ENCODE assay signal across 22 cellular contexts in genomic region chr1:156840186-156840585, GRCh38. TPM values are rescaled to one million over a fixed set of nuclear protein-coding genes. Genes with fewer than 3 reads are reported as not detected.
DNase-seq lines count a peak whose midpoint lies in the region; ATAC-seq, FAIRE-seq and TF ChIP-seq lines count a peak whose summit lies in the region.
"Had no signal": no experiment of that assay in that cellular context is flagged by ENCODE, and none has a peak within 500 bp of the region (broad histone marks: within the 10 kb centered on the region; RNA-seq: fewer than 3 reads in every experiment).

No MANE protein-coding gene starts in this region.

- no peak for TF ChIP-seq EP300 in GM12878 (IDR thresholded peaks at IDR 0.05; ENCODE audit: borderline replicate concordance in 1 of 2, control insufficient read depth in 1 of 2, low read depth in 2 of 2, low read length in 2 of 2)

- H2BK120ac ChIP-seq in neuronal stem cell (ENCODE audit: low read depth, low read length), result no peak overlapping the region

- H2BK5ac ChIP-seq in neuronal stem cell (ENCODE audit: low read length), result peak overlapping the region; percentile 15

- H3K4me1 ChIP-seq in MM.1S (ENCODE audit: low read length), result no peaks in the 10 kb centered on the region
- peaks cover 20% of the 10 kb centered on the region for H3K4me1 ChIP-seq in GM12878 (ENCODE audit: control insufficient read depth, insufficient read depth, low read length)
- H3K4me1 ChIP-seq in neuronal stem cell (ENCODE audit: control insufficient read depth in 2 of 2, insufficient read depth in 1 of 2, low read depth in 1 of 2, low read length in 2 of 2), result peaks cover 12 to 17% of the 10 kb centered on the region in 2 donors
- peaks cover 4% of the 10 kb centered on the region for H3K4me1 ChIP-seq in vagina
- peaks cover 8% of the 10 kb centered on the region for H3K4me1 ChIP-seq in left ventricle myocardium inferior
- H3K4me1 ChIP-seq: HAP-1 had no signal

- TF ChIP-seq POLR2A in GM12878 (IDR thresholded peaks at IDR 0.05; ENCODE audit: low read depth, low read length) (no peak), vagina (IDR thresholded peaks at IDR 0.05) (no peak)

- in situ Hi-C loops in GM12878 (cut with MboI), result no loop called here

- H3K4me2 ChIP-seq in MM.1S (ENCODE audit: low read depth, low read length) (no peak overlapping the region), GM12878 (ENCODE audit: control insufficient read depth, insufficient read depth) (no peak overlapping the region), neuronal stem cell (ENCODE audit: insufficient read depth, low read length, poor library complexity, severe bottlenecking) (no peak overlapping the region)

- no peaks in the 10 kb centered on the region for H3K36me3 ChIP-seq in MM.1S (replicated peaks; ENCODE audit: insufficient read depth, low read length)
- no peaks in the 10 kb centered on the region for H3K36me3 ChIP-seq in GM12878 (ENCODE audit: control insufficient read depth in 2 of 2, insufficient read depth in 2 of 2, low read length in 1 of 2)
- H3K36me3 ChIP-seq in neuronal stem cell (replicated peaks in 1 of 2; ENCODE audit: control insufficient read depth in 2 of 2, insufficient read depth in 2 of 2, low read length in 2 of 2), result no peaks in the 10 kb centered on the region
- H3K36me3 ChIP-seq in vagina, result no peaks in the 10 kb centered on the region
- H3K36me3 ChIP-seq in left ventricle myocardium inferior, result no peaks in the 10 kb centered on the region
- H3K36me3 ChIP-seq: BE2C, HAP-1 had no signal

- TF ChIP-seq CTCF in MM.1S (IDR thresholded peaks at IDR 0.05; ENCODE audit: low read length) (no peak), GM12878 (IDR thresholded peaks at IDR 0.05 in 2 of 3, conservative IDR thresholded peaks at IDR 0.05 in 1 of 3; ENCODE audit: control insufficient read depth in 2 of 3, extremely low read depth in 1 of 3, insufficient read depth in 1 of 3, low read depth in 3 of 3, low read length in 3 of 3) (no peak), vagina (IDR thresholded peaks at IDR 0.05) (no peak), left ventricle myocardium inferior (IDR thresholded peaks at IDR 0.05; ENCODE audit: borderline replicate concordance) (no peak)

- H2BK12ac ChIP-seq in neuronal stem cell (ENCODE audit: low read length), result no peak overlapping the region

- DNase-seq in MM.1S (peak; percentile 29), GM12878 (ENCODE audit: low read depth, low spot score) (no peak), neuronal stem cell (ENCODE audit: low spot score) (no peak), vagina (ENCODE audit: extremely low spot score in 2 of 2) (no peak), left ventricle myocardium inferior (no peak)
- DNase-seq: ACHN; C1 segment of cervical spinal cord; CD4-positive, CD25-positive, alpha-beta regulatory T cell; DMS 273 treated with DMSO at 0.1 percent for 48 hours; DND-41; EL had no signal

- H3K79me1 ChIP-seq in neuronal stem cell (ENCODE audit: low read depth, low read length), result no peaks in the 10 kb centered on the region

- no peak overlapping the region for H3K4me3 ChIP-seq in MM.1S (ENCODE audit: low read length)
- H3K4me3 ChIP-seq in GM12878, result no peak overlapping the region
- no peak overlapping the region for H3K4me3 ChIP-seq in neuronal stem cell (ENCODE audit: low read length in 2 of 2)
- H3K4me3 ChIP-seq in vagina, result no peak overlapping the region
- H3K4me3 ChIP-seq in left ventricle myocardium inferior, result no peak overlapping the region
- H3K4me3 ChIP-seq: HAP-1 had no signal

- no peaks in the 10 kb centered on the region for H3K9me2 ChIP-seq in MM.1S (replicated peaks; ENCODE audit: insufficient read depth, low read length)

- H4K20me1 ChIP-seq in MM.1S (ENCODE audit: insufficient read depth, low read length) (no peaks in the 10 kb centered on the region), GM12878 (ENCODE audit: control insufficient read depth, insufficient read depth) (0 out of 2 replicates have a peak, but pooled peaks cover 2% of the 10 kb centered on the region)

- no TSS peak for BruUV-seq in GM12878 (replicated peaks; lab: Mats Ljungman, UMichigan)

- H3K27me3 ChIP-seq in MM.1S (replicated peaks; ENCODE audit: insufficient read depth, low read length) (peaks cover 53% of the 10 kb centered on the region), GM12878 (replicated peaks in 1 of 2; ENCODE audit: control insufficient read depth in 2 of 2, insufficient read depth in 2 of 2, low read length in 1 of 2) (no peaks in the 10 kb centered on the region; a peak in 2 of 4 replicates), neuronal stem cell (ENCODE audit: control insufficient read depth in 3 of 3, insufficient read depth in 3 of 3, low read depth in 1 of 3, low read length in 3 of 3) (peaks cover 9 to 67% (median 28%) of the 10 kb centered on the region in 3 experiments), vagina (no peaks in the 10 kb centered on the region), left ventricle myocardium inferior (ENCODE audit: low read depth) (peaks cover 96% of the 10 kb centered on the region)
- H3K27me3 ChIP-seq: BE2C had no signal

- H3K9me3 ChIP-seq in MM.1S (replicated peaks; ENCODE audit: insufficient read depth, low read length), result no peaks in the 10 kb centered on the region
- no peaks in the 10 kb centered on the region for H3K9me3 ChIP-seq in GM12878 (replicated peaks; ENCODE audit: control insufficient read depth, insufficient read depth, low read length)
- no peaks in the 10 kb centered on the region for H3K9me3 ChIP-seq in neuronal stem cell (replicated peaks in 1 of 2; ENCODE audit: control insufficient read depth in 2 of 2, insufficient read depth in 1 of 2, low read depth in 1 of 2, low read length in 2 of 2)
- no peaks in the 10 kb centered on the region for H3K9me3 ChIP-seq in vagina
- no peaks in the 10 kb centered on the region for H3K9me3 ChIP-seq in left ventricle myocardium inferior (replicated peaks)
- H3K9me3 ChIP-seq: BE2C, HAP-1 had no signal

- 14% methylated on average over 3 of the region's 4 CpGs for WGBS in GM12878 (ENCODE audit: insufficient coverage, insufficient replicate concordance, low lambda C conversion rate, missing lambda C conversion rate)
- WGBS in neuronal stem cell (ENCODE audit: extremely low coverage in 2 of 2, insufficient read length in 2 of 2, insufficient replicate concordance in 1 of 2), 2 donors, result no CpG with 5 or more reads among the region's 4 CpGs

- H2AFZ ChIP-seq in MM.1S (ENCODE audit: low read length) (no peak overlapping the region), GM12878 (ENCODE audit: control insufficient read depth, low read depth, low read length) (no peak overlapping the region), neuronal stem cell (ENCODE audit: low read length) (no peak overlapping the region)

- H3K4ac ChIP-seq in neuronal stem cell (ENCODE audit: low read length), result no peak overlapping the region

- CTCF ChIA-PET in GM12878 (lab: Yijun Ruan, JAX), result interaction anchor here (6.9 kb wide), 1 partner anchor 19 kb away, joined by 248 read pairs; the partner anchor contains the start of genes INSRR and NTRK1

- H3F3A ChIP-seq in MM.1S (ENCODE audit: insufficient read depth, low read length), result no peaks in the 10 kb centered on the region

- H2BK15ac ChIP-seq in neuronal stem cell (ENCODE audit: low read length), result no peak overlapping the region

- H3K23ac ChIP-seq in neuronal stem cell (ENCODE audit: low read depth, low read length, poor library complexity), result no peak overlapping the region

- intact Hi-C loops in GM12878 (cut with micrococcal nuclease; ENCODE audit: unreplicated experiment), result no loop called here
- intact Hi-C loops in vagina (cut with DNase I), result no loop called here
- intact Hi-C loops in left ventricle myocardium inferior (cut with micrococcal nuclease), result no loop called here

- H3K9ac ChIP-seq in MM.1S (ENCODE audit: low read length), result no peak overlapping the region
- no peak overlapping the region for H3K9ac ChIP-seq in GM12878 (ENCODE audit: control insufficient read depth, insufficient read depth, low read length)
- no peak overlapping the region for H3K9ac ChIP-seq in neuronal stem cell (ENCODE audit: low read depth, low read length, poor library complexity)

- no peak overlapping the region for H4K8ac ChIP-seq in neuronal stem cell (ENCODE audit: low read depth, low read length)

- no peak for FAIRE-seq in GM12878 (lab: Jason Lieb, UNC)
- FAIRE-seq: A204.1, GM12891, GM19239, H1, HepG2 had no signal

- no peak overlapping the region for H4K91ac ChIP-seq in neuronal stem cell (ENCODE audit: low read depth, low read length, poor library complexity)

- H3K27ac ChIP-seq in MM.1S (ENCODE audit: low read length), result no peak overlapping the region
- no peak overlapping the region for H3K27ac ChIP-seq in GM12878 (ENCODE audit: control insufficient read depth, insufficient read depth)
- H3K27ac ChIP-seq in neuronal stem cell (replicated peaks; ENCODE audit: low read length), result no peak overlapping the region
- H3K27ac ChIP-seq in vagina, result no peak overlapping the region
- H3K27ac ChIP-seq in left ventricle myocardium inferior (replicated peaks), result no peak overlapping the region

- ATAC-seq in GM12878 (peak; percentile 9; the same call in 2 of the 3 replicates), HG02840 (IDR thresholded peaks at IDR 0.05; ENCODE audit: low FRiP score, unreplicated experiment) (no peak)
- ATAC-seq: HepG2 had no signal

- RAD21 ChIA-PET in GM12878 (lab: Charles Lee; ENCODE audit: unreplicated experiment), result interaction anchor here (1.4 to 6.1 kb wide), 4 partner anchors 20 to 113 kb away, joined by 4 to 113 read pairs (median 38); partner anchors contain the start of genes INSRR, ISG20L2, METTL25B and NTRK1

- no peak overlapping the region for H3K14ac ChIP-seq in neuronal stem cell (ENCODE audit: low read length)

- POLR2A ChIA-PET in GM12878 (lab: Charles Lee), result interaction anchor here (1.0 kb wide), 1 partner anchor 99 kb away, joined by 3 read pairs; no protein-coding TSS in a partner anchor

- no peak for TF ChIP-seq RAD21 in GM12878 (IDR thresholded peaks at IDR 0.05; ENCODE audit: insufficient read depth, low read depth, low read length)

- H3K79me2 ChIP-seq in MM.1S (ENCODE audit: low read length) (no peaks in the 10 kb centered on the region), GM12878 (ENCODE audit: control insufficient read depth, insufficient read depth, low read length) (no peaks in the 10 kb centered on the region)

- H2AK5ac ChIP-seq in neuronal stem cell (ENCODE audit: low read depth, low read length), result peak overlapping the region; percentile 27

- SMC1A ChIA-PET in GM12878 (lab: Charles Lee; ENCODE audit: uncharacterized antibody, unreplicated experiment), result interaction anchor here (6.8 kb wide), 1 partner anchor 18 kb away, joined by 123 read pairs; the partner anchor contains the start of genes INSRR and NTRK1

- H3K18ac ChIP-seq in neuronal stem cell (ENCODE audit: low read length), result peak overlapping the region; percentile 12

RNA-seq across cellular contexts. Expression of gene INSRR, which starts 18.7 kb away (rescaled TPM):
- total RNA-seq in GM12878 (2013; cell fraction: nucleolus; rRNA removed), result not detected in 2 replicates
- total RNA-seq in GM12878 (2014; rRNA removed) (not detected in 2 replicates), GM12878 (2014; rRNA removed; fragmentation: Illumina TruSeq; extraction: Trizol) (not detected in 2 replicates), GM12878 (2021) (not detected in 2 replicates), vagina (not detected), left ventricle myocardium inferior (0.41 TPM)
- not detected for polyA plus RNA-seq in GM12878 (2011; ENCODE audit: low read depth)
- polyA plus RNA-seq in GM12878 (2011; rRNA removed) (0.01 TPM in 1 of 2 replicates, not detected in the other), GM12878 (2014; fragmentation: Illumina TruSeq; extraction: Trizol) (not detected in 2 replicates), GM12878 (2014; fragmentation: Nextera tagmentation; extraction: Ambion mirVana) (not detected), GM12878 (2014; rRNA removed) (not detected in 2 replicates), GM12878 (2016; fragmentation: Nextera tagmentation; extraction: Ambion mirVana) (not detected)
- polyA plus RNA-seq in GM12878 (2011; cell fraction: cytosol; rRNA removed), result not detected in 2 replicates
- 0.10 and 0.16 TPM in 2 replicates for polyA plus RNA-seq in GM12878 (2011; cell fraction: nucleus; rRNA removed)
- not detected in 2 replicates for polyA plus RNA-seq in GM12878 (2012)
- 0.05 TPM in 1 of 2 replicates, not detected in the other for polyA minus RNA-seq in GM12878 (2011; rRNA and poly(A)+ RNA removed)
- not detected in 2 replicates for polyA minus RNA-seq in GM12878 (2011; cell fraction: cytosol; rRNA and poly(A)+ RNA removed)
- under 0.01 and 0.10 TPM in 2 replicates for polyA minus RNA-seq in GM12878 (2011; cell fraction: nucleus; rRNA and poly(A)+ RNA removed)
- 0.01 TPM for polyA plus RNA-seq in neuronal stem cell (2013, experiment 1 of 2)
- polyA plus RNA-seq in neuronal stem cell (2013, experiment 2 of 2), result 0.01 TPM
- total RNA-seq: G401, H1, HepG2 had no signal
- polyA plus RNA-seq: CD4-positive, CD25-positive, alpha-beta regulatory T cell; CD8-positive, alpha-beta memory T cell; HepG2; IgD-negative memory B cell had no signal

RNA-seq across cellular contexts. Expression of gene NTRK1, which starts 20.5 kb away (rescaled TPM):
- total RNA-seq in GM12878 (2013; cell fraction: nucleolus; rRNA removed), result not detected in 2 replicates
- total RNA-seq in GM12878 (2014; rRNA removed) (0.16 and 0.56 TPM in 2 replicates), GM12878 (2014; rRNA removed; fragmentation: Illumina TruSeq; extraction: Trizol) (not detected in 2 replicates), GM12878 (2021) (0.19 TPM in 1 of 2 replicates, not detected in the other), vagina (2.9 TPM), left ventricle myocardium inferior (1.0 TPM)
- polyA plus RNA-seq in GM12878 (2011; ENCODE audit: low read depth), result not detected
- polyA plus RNA-seq in GM12878 (2011; rRNA removed) (0.07 and 0.10 TPM in 2 replicates), GM12878 (2014; fragmentation: Illumina TruSeq; extraction: Trizol) (not detected in 2 replicates), GM12878 (2014; fragmentation: Nextera tagmentation; extraction: Ambion mirVana) (not detected), GM12878 (2014; rRNA removed) (0.08 TPM in 1 of 2 replicates, not detected in the other), GM12878 (2016; fragmentation: Nextera tagmentation; extraction: Ambion mirVana) (under 1 TPM in 1 of 2 experiments, not detected in 1; 0.40 TPM)
- 0.19 and 0.20 TPM in 2 replicates for polyA plus RNA-seq in GM12878 (2011; cell fraction: cytosol; rRNA removed)
- polyA plus RNA-seq in GM12878 (2011; cell fraction: nucleus; rRNA removed), result 0.83 and 1.3 TPM in 2 replicates
- not detected in 2 replicates for polyA plus RNA-seq in GM12878 (2012)
- 0.15 and 0.22 TPM in 2 replicates for polyA minus RNA-seq in GM12878 (2011; rRNA and poly(A)+ RNA removed)
- not detected in 2 replicates for polyA minus RNA-seq in GM12878 (2011; cell fraction: cytosol; rRNA and poly(A)+ RNA removed)
- polyA minus RNA-seq in GM12878 (2011; cell fraction: nucleus; rRNA and poly(A)+ RNA removed), result 0.24 TPM in 1 of 2 replicates, not detected in the other
- polyA plus RNA-seq in neuronal stem cell (2013, experiment 1 of 2), result 0.07 TPM
- polyA plus RNA-seq in neuronal stem cell (2013, experiment 2 of 2), result 0.11 TPM
- total RNA-seq: HepG2 had no signal
- polyA plus RNA-seq: CD8-positive, alpha-beta memory T cell; HepG2; IgD-negative memory B cell had no signal

RNA-seq across cellular contexts. Expression of gene SH2D2A, which starts 23.5 kb away (rescaled TPM):
- 22.4 and 23.9 TPM in 2 replicates for total RNA-seq in GM12878 (2013; cell fraction: nucleolus; rRNA removed)
- total RNA-seq in GM12878 (2014; rRNA removed), result 9.9 and 11.4 TPM in 2 replicates
- 4.6 and 5.4 TPM in 2 replicates for total RNA-seq in GM12878 (2014; rRNA removed; fragmentation: Illumina TruSeq; extraction: Trizol)
- 15.9 and 17.4 TPM in 2 replicates for total RNA-seq in GM12878 (2021)
- polyA plus RNA-seq in GM12878 (2011; ENCODE audit: low read depth), result 1.8 TPM
- 3.7 and 9.7 TPM in 2 replicates for polyA plus RNA-seq in GM12878 (2011; rRNA removed)
- 11.4 and 13.8 TPM in 2 replicates for polyA plus RNA-seq in GM12878 (2011; cell fraction: cytosol; rRNA removed)
- 23.0 and 23.7 TPM in 2 replicates for polyA plus RNA-seq in GM12878 (2011; cell fraction: nucleus; rRNA removed)
- polyA plus RNA-seq in GM12878 (2012), result 3.4 and 5.8 TPM in 2 replicates
- 2.2 and 4.4 TPM in 2 replicates for polyA plus RNA-seq in GM12878 (2014; fragmentation: Illumina TruSeq; extraction: Trizol)
- 1 to 10 TPM in 1 of 2 experiments, under 1 TPM in 1; 0.72 to 1.8 TPM for polyA plus RNA-seq in GM12878 (2014; fragmentation: Nextera tagmentation; extraction: Ambion mirVana)
- polyA plus RNA-seq in GM12878 (2014; rRNA removed), result 10.7 and 11.6 TPM in 2 replicates
- polyA plus RNA-seq in GM12878 (2016; fragmentation: Nextera tagmentation; extraction: Ambion mirVana), result 1 to 10 TPM; 6.5 to 7.4 TPM
- polyA minus RNA-seq in GM12878 (2011; rRNA and poly(A)+ RNA removed), result 8.1 and 15.6 TPM in 2 replicates
- polyA minus RNA-seq in GM12878 (2011; cell fraction: cytosol; rRNA and poly(A)+ RNA removed), result 8.7 and 12.3 TPM in 2 replicates
- polyA minus RNA-seq in GM12878 (2011; cell fraction: nucleus; rRNA and poly(A)+ RNA removed), result 19.2 and 32.7 TPM in 2 replicates
- polyA plus RNA-seq in neuronal stem cell (2013, experiment 1 of 2), result 4.3 TPM
- polyA plus RNA-seq in neuronal stem cell (2013, experiment 2 of 2), result 3.5 TPM
- total RNA-seq in vagina, result 4.9 TPM
- total RNA-seq in left ventricle myocardium inferior, result 0.88 TPM

RNA-seq across cellular contexts. Expression of gene PEAR1, which starts 53.3 kb away (rescaled TPM):
- not detected in 2 replicates for total RNA-seq in GM12878 (2013; cell fraction: nucleolus; rRNA removed)
- total RNA-seq in GM12878 (2014; rRNA removed) (under 0.01 TPM in 1 of 2 replicates, not detected in the other), GM12878 (2014; rRNA removed; fragmentation: Illumina TruSeq; extraction: Trizol) (not detected in 2 replicates), GM12878 (2021) (not detected in 2 replicates), vagina (11.5 TPM), left ventricle myocardium inferior (7.1 TPM)
- not detected for polyA plus RNA-seq in GM12878 (2011; ENCODE audit: low read depth)
- polyA plus RNA-seq in GM12878 (2011; rRNA removed) (not detected in 2 replicates), GM12878 (2014; fragmentation: Illumina TruSeq; extraction: Trizol) (not detected in 2 replicates), GM12878 (2014; fragmentation: Nextera tagmentation; extraction: Ambion mirVana) (not detected), GM12878 (2014; rRNA removed) (not detected in 2 replicates), GM12878 (2016; fragmentation: Nextera tagmentation; extraction: Ambion mirVana) (not detected)
- polyA plus RNA-seq in GM12878 (2011; cell fraction: cytosol; rRNA removed), result 0.02 TPM in 1 of 2 replicates, not detected in the other
- 0.06 and 0.09 TPM in 2 replicates for polyA plus RNA-seq in GM12878 (2011; cell fraction: nucleus; rRNA removed)
- polyA plus RNA-seq in GM12878 (2012), result 0.04 and 0.05 TPM in 2 replicates
- polyA minus RNA-seq in GM12878 (2011; rRNA and poly(A)+ RNA removed), result not detected in 2 replicates
- polyA minus RNA-seq in GM12878 (2011; cell fraction: cytosol; rRNA and poly(A)+ RNA removed), result not detected in 2 replicates
- polyA minus RNA-seq in GM12878 (2011; cell fraction: nucleus; rRNA and poly(A)+ RNA removed), result not detected in 2 replicates
- polyA plus RNA-seq in neuronal stem cell (2013, experiment 1 of 2), result 0.78 TPM
- 0.62 TPM for polyA plus RNA-seq in neuronal stem cell (2013, experiment 2 of 2)
- total RNA-seq: CD8-positive, alpha-beta memory T cell had no signal
- polyA plus RNA-seq: CD4-positive, CD25-positive, alpha-beta regulatory T cell; CD8-positive, alpha-beta memory T cell; IgD-negative memory B cell had no signal
